ENCODE assay signal across 24 cellular contexts in genomic region chr16:60432472-60432871, GRCh38.
"Had no signal": no experiment of that assay in that cellular context is flagged by ENCODE, and none has a peak within 500 bp of the region (broad histone marks: within the 10 kb centered on the region; RNA-seq: fewer than 3 reads in every experiment).

No MANE protein-coding gene starts in this region.

- H3K27me3 ChIP-seq: left lung, ovary, right atrium auricular region, right lobe of liver, tibial nerve, vagina had no signal

- ATAC-seq: left colon; left lung; lower lobe of right lung; natural killer cell treated with Interleukin-12 subunit alpha and Interleukin-12 subunit beta and Interleukin-15 and Interleukin-18, amount 100 ng/mL, for 72 hours; right lobe of liver; stimulated activated memory B cell treated with anti-CD40 and anti-IgM and Interleukin-4, amounts not matched to agents 10 μg/mL and 1 μg/mL and 100 μg/mL, for 72 hours; stimulated activated naive CD8-positive, alpha-beta T cell treated with anti-CD3 and anti-CD28 coated beads, Interleukin-15, amount 100 ng/mL, for 72 hours had no signal

- H3K4me3 ChIP-seq: left lung, lower lobe of right lung, ovary, right atrium auricular region, right lobe of liver, smooth muscle cell, tibial nerve, vagina had no signal

- H3K36me3 ChIP-seq: left lung, lower lobe of right lung, ovary, right atrium auricular region, right lobe of liver, tibial nerve, vagina had no signal

- DNase-seq: hypothalamus; immature natural killer cell; kidney; left colon; left lung; lower lobe of right lung; mammary epithelial cell; mesenchymal stem cell; naive B cell; ovary; right lobe of liver; stimulated activated CD4-positive, alpha-beta T cell treated with anti-CD3 and anti-CD28 coated beads, Interleukin-1b, Interleukin-23, amount 100 ng/mL, for 48 hours; stimulated activated CD4-positive, alpha-beta T cell treated with anti-CD3 and anti-CD28 coated beads, Interleukin-2, amount 100 ng/mL, for 48 hours; stimulated activated CD4-positive, alpha-beta T cell treated with anti-CD3 and anti-CD28 coated beads, Interleukin-4, amount 100 ng/mL, for 4 hours; stimulated activated CD8-positive, alpha-beta memory T cell treated with anti-CD3 and anti-CD28 coated beads, Interleukin-4, amount 100 ng/mL, for 48 hours; stimulated activated naive CD4-positive, alpha-beta T cell treated with Interleukin-2 at 50 U/mL for 16 hours; stimulated activated naive CD8-positive, alpha-beta T cell treated with anti-CD3 and anti-CD28 coated beads, Interleukin-15, amount 100 ng/mL, for 72 hours; substantia nigra had no signal
